10 cellular contexts compared by ENCODE assay signal in the genomic region with DNA sequence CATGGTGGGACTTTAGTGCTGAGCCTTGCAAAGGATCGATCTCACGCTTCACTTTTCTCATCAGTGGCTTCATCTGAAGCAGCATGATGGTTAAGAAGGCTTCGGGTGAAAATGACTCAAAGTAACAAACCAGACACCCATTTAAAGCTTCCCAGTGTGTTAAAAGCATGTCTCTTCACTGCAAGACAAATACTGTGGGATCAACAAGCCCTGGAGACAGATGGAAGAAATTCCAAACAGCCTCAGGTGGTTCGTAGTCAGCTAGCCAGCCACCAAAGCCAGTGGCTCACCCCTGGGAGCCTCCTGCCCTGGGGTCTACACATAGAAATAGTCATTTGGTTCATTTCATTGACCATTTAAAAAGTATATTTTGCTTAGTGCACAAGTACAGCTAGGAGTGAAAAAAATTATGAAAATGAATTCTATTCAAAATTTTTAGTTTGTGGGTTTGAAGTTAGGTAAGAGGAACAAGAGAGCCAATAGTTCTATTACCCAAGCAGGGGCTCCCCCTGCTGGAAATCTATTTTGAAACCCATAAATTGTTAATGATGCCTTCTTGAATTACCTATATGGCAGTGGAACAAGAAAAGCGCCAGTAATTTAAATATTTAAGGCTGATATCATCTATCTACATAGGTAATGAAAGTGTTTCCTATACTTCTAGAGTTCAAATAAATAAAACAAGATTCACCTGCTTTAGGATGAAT. TPM values are rescaled to one million over a fixed set of nuclear protein-coding genes. Genes with fewer than 3 reads are reported as not detected.
DNase-seq lines count a peak whose midpoint lies in the region; ATAC-seq and TF ChIP-seq lines count a peak whose summit lies in the region.
"Had no signal": no experiment of that assay in that cellular context is flagged by ENCODE, and none has a peak within 500 bp of the region (broad histone marks: within the 10 kb centered on the region; RNA-seq: fewer than 3 reads in every experiment).

No MANE protein-coding gene starts in this region.

- no peaks in the 10 kb centered on the region for H3K27me3 ChIP-seq in body of pancreas
- no peaks in the 10 kb centered on the region for H3K27me3 ChIP-seq in lower lobe of right lung (ENCODE audit: low read depth)

- no peaks in the 10 kb centered on the region for H3K9me3 ChIP-seq in body of pancreas
- H3K9me3 ChIP-seq in lower lobe of right lung = no peaks in the 10 kb centered on the region

- no peaks in the 10 kb centered on the region for H3K4me1 ChIP-seq in body of pancreas
- H3K4me1 ChIP-seq in lower lobe of right lung = no peaks in the 10 kb centered on the region

- DNase-seq in EL = peak; percentile 43
- DNase-seq in body of pancreas = no peak
- no peak for DNase-seq in lower lobe of right lung
- DNase-seq: nucleus accumbens had no signal

- H3K36me3 ChIP-seq in body of pancreas (replicated peaks in 1 of 2; ENCODE audit: insufficient read depth in 1 of 2, low read depth in 2 of 2) (no peaks in the 10 kb centered on the region), lower lobe of right lung (no peaks in the 10 kb centered on the region)

- ATAC-seq in body of pancreas (no peak), lower lobe of right lung (no peak), HG02852 (IDR thresholded peaks at IDR 0.05; ENCODE audit: unreplicated experiment) (no peak), GM21619 (IDR thresholded peaks at IDR 0.05; ENCODE audit: unreplicated experiment) (no peak), HG02870 (IDR thresholded peaks at IDR 0.05; ENCODE audit: unreplicated experiment) (no peak)
- ATAC-seq: stimulated activated memory B cell treated with anti-CD40 and anti-IgM and Interleukin-4, amounts not matched to agents 10 μg/mL and 1 μg/mL and 100 μg/mL, for 72 hours had no signal

- intact Hi-C loops in body of pancreas (cut with DNase I) = no loop called here
- intact Hi-C loops in lower lobe of right lung (cut with DNase I) = no loop called here

- TF ChIP-seq CTCF in LNCAP (IDR thresholded peaks at IDR 0.05) (peak; percentile 52), body of pancreas (IDR thresholded peaks at IDR 0.05) (peak in 4 of 7 experiments; percentile 24 to 29 (median 27)), lower lobe of right lung (IDR thresholded peaks at IDR 0.05) (peak; percentile 29)

- H3K27ac ChIP-seq in body of pancreas (no peak overlapping the region), lower lobe of right lung (no peak overlapping the region)
- H3K27ac ChIP-seq: coronary artery had no signal

- H3K4me3 ChIP-seq in body of pancreas = no peak overlapping the region
- H3K4me3 ChIP-seq in lower lobe of right lung = no peak overlapping the region
- H3K4me3 ChIP-seq: coronary artery had no signal

- 66 to 71% methylated on average over 5 of the region's 5 CpGs for WGBS in body of pancreas, 2 donors

- no peak for TF ChIP-seq POLR2A in body of pancreas (IDR thresholded peaks at IDR 0.05)

RNA-seq across cellular contexts. Expression of gene PMP22, which starts 51.6 kb away (rescaled TPM):
- total RNA-seq in body of pancreas = 10 to 100 TPM; 23.1 to 53.1 TPM
- 125 TPM for total RNA-seq in lower lobe of right lung
